ENCODE assay signal across 17 cellular contexts in genomic region chr4:77777135-77777777, GRCh38. TPM values are rescaled to one million over a fixed set of nuclear protein-coding genes. Genes with fewer than 3 reads are reported as not detected.
DNase-seq lines count a peak whose midpoint lies in the region; ATAC-seq, FAIRE-seq and TF ChIP-seq lines count a peak whose summit lies in the region.
"Had no signal": no experiment of that assay in that cellular context is flagged by ENCODE, and none has a peak within 500 bp of the region (broad histone marks: within the 10 kb centered on the region; RNA-seq: fewer than 3 reads in every experiment).

No MANE protein-coding gene starts in this region.

- H3K27me3 ChIP-seq in right atrium auricular region: no peaks in the 10 kb centered on the region
- no peaks in the 10 kb centered on the region for H3K27me3 ChIP-seq in foreskin keratinocyte
- H3K27me3 ChIP-seq: colonic mucosa, heart right ventricle, vagina had no signal

- H3K36me3 ChIP-seq in right atrium auricular region: peaks cover under 1% of the 10 kb centered on the region
- H3K36me3 ChIP-seq: colonic mucosa had no signal

- peaks cover 29% of the 10 kb centered on the region for H3K4me1 Mint-ChIP-seq in T-helper 1 cell treated with Interleukin-12 subunit alpha and Interleukin-12 subunit beta and Interleukin-4 antibody, amounts not matched to agents 30 μg/mL and 1 μg/mL, for 36 hours (ENCODE audit: low read depth)

- H3K27ac ChIP-seq in right atrium auricular region (no peak overlapping the region), foreskin keratinocyte (no peak overlapping the region)
- H3K27ac ChIP-seq: colonic mucosa, heart right ventricle, RWPE1, vagina had no signal

- TF ChIP-seq CTCF in right atrium auricular region (IDR thresholded peaks at IDR 0.05): no peak
- TF ChIP-seq CTCF in foreskin keratinocyte (conservative IDR thresholded peaks at IDR 0.05): no peak
- no peak for TF ChIP-seq CTCF in omental fat pad (IDR thresholded peaks at IDR 0.05)

- H3K4me1 ChIP-seq in right atrium auricular region: peaks cover 0 to 22% of the 10 kb centered on the region in 2 donors
- peaks cover 4% of the 10 kb centered on the region for H3K4me1 ChIP-seq in foreskin keratinocyte

- no peaks in the 10 kb centered on the region for H3K9me3 ChIP-seq in right atrium auricular region
- H3K9me3 ChIP-seq: colonic mucosa, heart right ventricle, vagina had no signal

- no peaks in the 10 kb centered on the region for H3K9me3 Mint-ChIP-seq in T-helper 1 cell treated with Interleukin-12 subunit alpha and Interleukin-12 subunit beta and Interleukin-4 antibody, amounts not matched to agents 30 μg/mL and 1 μg/mL, for 36 hours
- H3K9me3 Mint-ChIP-seq: activated T-helper 2 cell treated with anti-CD3 and anti-CD28 coated beads, Interferon-gamma antibody, Interleukin-2, Interleukin-4, amounts not matched to agents 10 μg/mL and 5 μg/mL and 100 μg/mL, durations not matched to agents 14 hours and 24 hours and 36 hours; WTC11 had no signal

- no peak for FAIRE-seq in urothelium cell line (lab: Jason Lieb, UNC)

- ATAC-seq in Right ventricle myocardium superior (ENCODE audit: poor library complexity) (peak; percentile 49), foreskin keratinocyte (no peak), omental fat pad (ENCODE audit: low FRiP score) (no peak)
- ATAC-seq: WTC11 had no signal

- no peaks in the 10 kb centered on the region for H3K27me3 Mint-ChIP-seq in T-helper 1 cell treated with Interleukin-12 subunit alpha and Interleukin-12 subunit beta and Interleukin-4 antibody, amounts not matched to agents 30 μg/mL and 1 μg/mL, for 36 hours (ENCODE audit: low read depth)

- peak overlapping the region; percentile 14 for H3K27ac Mint-ChIP-seq in T-helper 1 cell treated with Interleukin-12 subunit alpha and Interleukin-12 subunit beta and Interleukin-4 antibody, amounts not matched to agents 30 μg/mL and 1 μg/mL, for 36 hours
- H3K27ac Mint-ChIP-seq: activated T-helper 2 cell treated with anti-CD3 and anti-CD28 coated beads, Interferon-gamma antibody, Interleukin-2, Interleukin-4, amounts not matched to agents 10 μg/mL and 5 μg/mL and 100 μg/mL, durations not matched to agents 14 hours and 24 hours and 36 hours had no signal

- intact Hi-C loops in Right ventricle myocardium superior (cut with DNase I): no loop called here

- H3K4me3 ChIP-seq in right atrium auricular region: no peak overlapping the region
- H3K4me3 ChIP-seq: colonic mucosa, skin epidermis, vagina had no signal

- H3K36me3 Mint-ChIP-seq in T-helper 1 cell treated with Interleukin-12 subunit alpha and Interleukin-12 subunit beta and Interleukin-4 antibody, amounts not matched to agents 30 μg/mL and 1 μg/mL, for 36 hours (ENCODE audit: low read depth): peaks cover 21% of the 10 kb centered on the region
- H3K36me3 Mint-ChIP-seq: WTC11 had no signal

- DNase-seq in Right ventricle myocardium superior (no peak), right atrium auricular region (ENCODE audit: low spot score) (no peak), foreskin keratinocyte (peak; percentile 10 to 31), stromal cell of bone marrow (ENCODE audit: low read depth) (peak; percentile 4), urothelium cell line (ENCODE audit: low spot score) (no peak), omental fat pad (ENCODE audit: low spot score) (no peak)
- no peak for DNase-seq in effector CD4-positive, alpha-beta T cell
- DNase-seq: colonic mucosa, heart right ventricle, NCI-H1092 treated with DMSO at 0.1 percent for 48 hours, NCI-H446 treated with DMSO at 0.1 percent for 48 hours had no signal

- H3K4me3 Mint-ChIP-seq in T-helper 1 cell treated with Interleukin-12 subunit alpha and Interleukin-12 subunit beta and Interleukin-4 antibody, amounts not matched to agents 30 μg/mL and 1 μg/mL, for 36 hours: no peak overlapping the region
- H3K4me3 Mint-ChIP-seq: WTC11 had no signal

RNA-seq across cellular contexts. Expression of gene CNOT6L, which starts 41.9 kb away (rescaled TPM):
- 19.3 TPM for total RNA-seq in Right ventricle myocardium superior
- total RNA-seq in right atrium auricular region: 10 to 100 TPM; 11.4 to 14.3 TPM
- 17.1 and 17.6 TPM in 2 replicates for total RNA-seq in foreskin keratinocyte
- 3.2 and 4.2 TPM in 2 replicates for polyA plus RNA-seq in foreskin keratinocyte
- total RNA-seq in omental fat pad: 10 to 100 TPM; 21.3 to 41.6 (median 31.5) TPM

Comparison
In these comparisons a context has a peak if more than half of its experiments do, and no peak if none do; other contexts are left out.
1. DNase-seq: peak in foreskin keratinocyte (2 of 2) and stromal cell of bone marrow (single experiment); none in Right ventricle myocardium superior (single experiment), right atrium auricular region (single experiment), effector CD4-positive, alpha-beta T cell (single experiment), urothelium cell line (single experiment) and omental fat pad (single experiment).